ENCODE assay signal across 22 cellular contexts in the genomic region with DNA sequence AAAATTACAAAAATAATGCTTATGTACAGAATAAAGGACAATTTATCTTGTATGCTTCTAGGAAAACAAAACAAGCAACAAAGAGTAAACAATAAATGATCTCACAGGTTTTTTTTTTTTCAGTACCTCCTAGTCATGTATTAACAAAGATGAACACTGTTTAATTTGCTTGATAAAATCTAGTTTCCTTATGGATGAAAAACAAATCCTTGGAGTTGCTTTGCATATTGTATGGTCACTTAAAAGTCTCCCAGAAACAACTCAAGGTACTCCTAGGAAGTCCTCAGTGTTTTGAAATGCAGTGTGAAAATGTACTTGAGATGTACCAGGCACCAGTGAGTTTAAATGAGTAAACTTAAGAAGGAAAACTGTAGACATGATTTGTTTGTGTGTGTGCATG.
A peak's percentile ranks its signal among the peaks of the same experiment; 100 is the strongest.
DNase-seq lines count a peak whose midpoint lies in the region; ATAC-seq, FAIRE-seq and TF ChIP-seq lines count a peak whose summit lies in the region.
"Had no signal": no experiment of that assay in that cellular context is flagged by ENCODE, and none has a peak within 500 bp of the region (broad histone marks: within the 10 kb centered on the region; RNA-seq: fewer than 3 reads in every experiment).

No MANE protein-coding gene starts in this region.

- CTCF ChIA-PET in HCT116 (lab: Charles Lee): no interaction called here

- H3K27ac ChIP-seq in 22Rv1 (peak overlapping the region; percentile 34), HCT116 (ENCODE audit: low read depth, low read length) (no peak overlapping the region), right cardiac atrium (ENCODE audit: low read length) (no peak overlapping the region)
- H3K27ac ChIP-seq: A549; BLaER1 treated with 17β-estradiol and CSF1 and Interleukin-3, amounts not matched to agents 10 nM and 100 nM; C4-2B had no signal

- H3K9ac ChIP-seq in HCT116 (ENCODE audit: low read length): no peak overlapping the region
- H3K9ac ChIP-seq: BLaER1 treated with 17β-estradiol and CSF1 and Interleukin-3, amounts not matched to agents 10 nM and 100 nM had no signal

- FAIRE-seq in D721Med (lab: Jason Lieb, UNC): peak; percentile 35
- FAIRE-seq: A549, GM12891, GM19239 had no signal

- no peak overlapping the region for H3K4me2 ChIP-seq in HCT116 (ENCODE audit: low read length)
- H3K4me2 ChIP-seq: A549; BLaER1 treated with 17β-estradiol and CSF1 and Interleukin-3, amounts not matched to agents 10 nM and 100 nM had no signal

- peak overlapping the region; percentile 15 for H2AFZ ChIP-seq in HCT116 (ENCODE audit: low read depth, low read length, poor library complexity, severe bottlenecking)

- POLR2A ChIA-PET in HCT116 (lab: Charles Lee): no interaction called here

- H3K79me2 ChIP-seq in HCT116 (ENCODE audit: insufficient read depth, low read length): no peaks in the 10 kb centered on the region

- ATAC-seq in HCT116 (no peak), HG02678 (IDR thresholded peaks at IDR 0.05; ENCODE audit: unreplicated experiment) (no peak), right cardiac atrium (no peak)
- ATAC-seq: A549; CD8-positive, alpha-beta T cell had no signal

- no TSS peak for BruUV-seq in HCT116 (replicated peaks; lab: Mats Ljungman, UMichigan)

- H3K4me1 ChIP-seq in HCT116 (ENCODE audit: control insufficient read depth in 1 of 2, insufficient read depth in 2 of 2, low read length in 2 of 2): no peaks in the 10 kb centered on the region
- H3K4me1 ChIP-seq in right cardiac atrium (ENCODE audit: control insufficient read depth, insufficient read depth, low read length): no peaks in the 10 kb centered on the region
- H3K4me1 ChIP-seq: A549; BLaER1 treated with 17β-estradiol and CSF1 and Interleukin-3, amounts not matched to agents 10 nM and 100 nM; Caco-2 had no signal

- H4K20me1 ChIP-seq in HCT116 (ENCODE audit: insufficient read depth): no peaks in the 10 kb centered on the region
- H4K20me1 ChIP-seq: BLaER1 treated with 17β-estradiol and CSF1 and Interleukin-3, amounts not matched to agents 10 nM and 100 nM had no signal

- H3K4me3 ChIP-seq in HCT116 (replicated peaks in 1 of 2; ENCODE audit: low read depth in 1 of 2, low read length in 2 of 2) (no peak overlapping the region), right cardiac atrium (ENCODE audit: low read length) (no peak overlapping the region)
- H3K4me3 ChIP-seq: A549; BLaER1 treated with 17β-estradiol and CSF1 and Interleukin-3, amounts not matched to agents 10 nM and 100 nM had no signal

- no peak for TF ChIP-seq POLR2A in HCT116 (IDR thresholded peaks at IDR 0.05; ENCODE audit: borderline replicate concordance, extremely low read depth, insufficient read depth, insufficient read length)

- DNase-seq in D721Med (ENCODE audit: insufficient read length, low spot score) (no peak), HCT116 (ENCODE audit: low read depth, low spot score) (no peak), NCI-H526 treated with DMSO at 0.1 percent for 48 hours (lab: John Stamatoyannopoulos, UW) (peak; percentile 7), NCI-H748 treated with DMSO at 0.1 percent for 48 hours (lab: John Stamatoyannopoulos, UW) (no peak), right cardiac atrium (no peak), epidermal melanocyte (ENCODE audit: insufficient read length, low spot score) (no peak)
- DNase-seq: AML-193; Caco-2; Calu3; CD4-positive, alpha-beta T cell; CD8-positive, alpha-beta T cell; DMS 273 treated with DMSO at 0.1 percent for 48 hours; DMS153; DMS79; GF-D8 had no signal

- intact Hi-C loops in HCT116 (cut with micrococcal nuclease): no loop called here
- intact Hi-C loops in right cardiac atrium (cut with DNase I): no loop called here

- TF ChIP-seq CTCF in 22Rv1 (IDR thresholded peaks at IDR 0.05): no peak
- no peak for TF ChIP-seq CTCF in D721Med (IDR thresholded peaks at IDR 0.05; ENCODE audit: insufficient read depth, missing control alignments)
- no peak for TF ChIP-seq CTCF in HCT116 (IDR thresholded peaks at IDR 0.05 in 2 of 3, conservative IDR thresholded peaks at IDR 0.05 in 1 of 3; ENCODE audit: borderline replicate concordance in 1 of 3, insufficient read depth in 1 of 3, low read depth in 2 of 3, low read length in 2 of 3)

- no peaks in the 10 kb centered on the region for H3K27me3 ChIP-seq in HCT116 (ENCODE audit: insufficient read depth, low read length)
- no peaks in the 10 kb centered on the region for H3K27me3 ChIP-seq in right cardiac atrium (ENCODE audit: control insufficient read depth, insufficient read depth)
- H3K27me3 ChIP-seq: BLaER1 treated with 17β-estradiol and CSF1 and Interleukin-3, amounts not matched to agents 10 nM and 100 nM had no signal

- H3K9me2 ChIP-seq in HCT116 (ENCODE audit: insufficient read depth): no peaks in the 10 kb centered on the region

- no peak for TF ChIP-seq RAD21 in HCT116 (IDR thresholded peaks at IDR 0.05; ENCODE audit: low read depth)

- 0 out of 4 replicates have a peak, but pooled peaks cover 0 to 2% of the 10 kb centered on the region in 2 experiments for H3K9me3 ChIP-seq in HCT116 (ENCODE audit: control insufficient read depth in 1 of 2, insufficient read depth in 1 of 2, low read depth in 1 of 2, low read length in 2 of 2)
- H3K9me3 ChIP-seq in right cardiac atrium (ENCODE audit: control insufficient read depth, low read length): no peaks in the 10 kb centered on the region
- H3K9me3 ChIP-seq: Caco-2 had no signal

- RAD21 ChIA-PET in HCT116 (lab: Charles Lee; ENCODE audit: low non-redundant PET in 1 of 2, low total read pairs in 2 of 2, uncharacterized antibody in 2 of 2, unreplicated experiment in 2 of 2): no interaction called here

- no peaks in the 10 kb centered on the region for H3K36me3 ChIP-seq in HCT116 (ENCODE audit: control insufficient read depth in 1 of 2, insufficient read depth in 2 of 2, low read length in 2 of 2)
- H3K36me3 ChIP-seq: BLaER1 treated with 17β-estradiol and CSF1 and Interleukin-3, amounts not matched to agents 10 nM and 100 nM had no signal

TF ChIP-seq in HCT116, 20 proteins besides CTCF, POLR2A, EP300 and RAD21:
- no peak for TF ChIP-seq SRF (IDR thresholded peaks at IDR 0.05; ENCODE audit: low read depth)
